ENCODE assay signal across 21 cellular contexts in genomic region chr5:121500262-121500792, GRCh38.
"Had no signal": no experiment of that assay in that cellular context is flagged by ENCODE, and none has a peak within 500 bp of the region (broad histone marks: within the 10 kb centered on the region; RNA-seq: fewer than 3 reads in every experiment).

No MANE protein-coding gene starts in this region.

- H3K9me3 Mint-ChIP-seq: activated naive CD8-positive, alpha-beta T cell treated with anti-CD3 and anti-CD28 coated beads, Interleukin-2, amount 10 ng/mL, durations not matched to agents 7 days and 5 days; activated T-helper 17 cell treated with anti-CD3 and anti-CD28 coated beads, Interleukin-2, amount 50 U/mL, for 72 hours; brain had no signal

- H3K36me3 ChIP-seq: tibial artery had no signal

- H3K36me3 Mint-ChIP-seq: activated CD8-positive, alpha-beta memory T cell treated with anti-CD3 and anti-CD28 coated beads, Interleukin-2, amount 10 ng/mL, durations not matched to agents 7 days and 5 days; activated naive CD8-positive, alpha-beta T cell treated with anti-CD3 and anti-CD28 coated beads, Interleukin-2, amount 10 ng/mL, durations not matched to agents 7 days and 5 days; brain; immature natural killer cell; natural killer cell treated with Interleukin-12 subunit alpha and Interleukin-12 subunit beta and Interleukin-15 and Interleukin-18, amount 100 ng/mL, for 72 hours; T-cell had no signal

- H3K4me3 ChIP-seq: tibial artery had no signal

- H3K27ac ChIP-seq: epithelial cell of prostate, tibial artery had no signal

- H3K27me3 Mint-ChIP-seq: activated CD4-positive, alpha-beta memory T cell treated with anti-CD3 and anti-CD28 coated beads, Interleukin-2, amount 10 ng/mL, durations not matched to agents 7 days and 5 days; activated CD8-positive, alpha-beta memory T cell treated with anti-CD3 and anti-CD28 coated beads, Interleukin-2, amount 10 ng/mL, durations not matched to agents 7 days and 5 days; activated naive CD8-positive, alpha-beta T cell treated with anti-CD3 and anti-CD28 coated beads, Interleukin-2, amount 10 ng/mL, durations not matched to agents 7 days and 5 days; activated T-helper 17 cell treated with anti-CD3 and anti-CD28 coated beads, Interleukin-2, amount 50 U/mL, for 72 hours; brain; effector memory CD8-positive, alpha-beta T cell; natural killer cell treated with Interleukin-12 subunit alpha and Interleukin-12 subunit beta and Interleukin-15 and Interleukin-18, amount 100 ng/mL, for 72 hours; T-cell had no signal

- H3K4me3 Mint-ChIP-seq: activated CD4-positive, alpha-beta memory T cell treated with anti-CD3 and anti-CD28 coated beads, Interleukin-2, amount 10 ng/mL, durations not matched to agents 7 days and 5 days; activated CD8-positive, alpha-beta memory T cell treated with anti-CD3 and anti-CD28 coated beads, Interleukin-2, amount 10 ng/mL, durations not matched to agents 7 days and 5 days; activated naive CD8-positive, alpha-beta T cell treated with anti-CD3 and anti-CD28 coated beads, Interleukin-2, amount 10 ng/mL, durations not matched to agents 7 days and 5 days; activated T-helper 17 cell treated with anti-CD3 and anti-CD28 coated beads, Interleukin-2, amount 50 U/mL, for 72 hours; brain; effector memory CD8-positive, alpha-beta T cell; immature natural killer cell; natural killer cell treated with Interleukin-12 subunit alpha and Interleukin-12 subunit beta and Interleukin-15 and Interleukin-18, amount 100 ng/mL, for 72 hours; T-cell had no signal

- H3K4me1 Mint-ChIP-seq: activated CD4-positive, alpha-beta memory T cell treated with anti-CD3 and anti-CD28 coated beads, Interleukin-2, amount 10 ng/mL, durations not matched to agents 7 days and 5 days; activated CD8-positive, alpha-beta memory T cell treated with anti-CD3 and anti-CD28 coated beads, Interleukin-2, amount 10 ng/mL, durations not matched to agents 7 days and 5 days; activated naive CD8-positive, alpha-beta T cell treated with anti-CD3 and anti-CD28 coated beads, Interleukin-2, amount 10 ng/mL, durations not matched to agents 7 days and 5 days; activated T-helper 17 cell treated with anti-CD3 and anti-CD28 coated beads, Interleukin-2, amount 50 U/mL, for 72 hours; immature natural killer cell; T-cell had no signal

- H3K9me3 ChIP-seq: tibial artery had no signal

- ATAC-seq: activated CD8-positive, alpha-beta memory T cell treated with anti-CD3 and anti-CD28 coated beads, Interleukin-2, amount 10 ng/mL, durations not matched to agents 7 days and 5 days; activated T-helper 17 cell treated with anti-CD3 and anti-CD28 coated beads, Interleukin-2, amount 50 U/mL, for 72 hours; effector memory CD8-positive, alpha-beta T cell; left cardiac atrium; natural killer cell treated with Interleukin-12 subunit alpha and Interleukin-12 subunit beta and Interleukin-15 and Interleukin-18, amount 100 ng/mL, for 72 hours; T-cell had no signal

- H3K27ac Mint-ChIP-seq: activated CD4-positive, alpha-beta memory T cell treated with anti-CD3 and anti-CD28 coated beads, Interleukin-2, amount 10 ng/mL, durations not matched to agents 7 days and 5 days; activated CD8-positive, alpha-beta memory T cell treated with anti-CD3 and anti-CD28 coated beads, Interleukin-2, amount 10 ng/mL, durations not matched to agents 7 days and 5 days; activated naive CD8-positive, alpha-beta T cell treated with anti-CD3 and anti-CD28 coated beads, Interleukin-2, amount 10 ng/mL, durations not matched to agents 7 days and 5 days; activated T-helper 17 cell treated with anti-CD3 and anti-CD28 coated beads, Interleukin-2, amount 50 U/mL, for 72 hours; brain; effector memory CD8-positive, alpha-beta T cell; immature natural killer cell; natural killer cell treated with Interleukin-12 subunit alpha and Interleukin-12 subunit beta and Interleukin-15 and Interleukin-18, amount 100 ng/mL, for 72 hours; T-cell had no signal

- DNase-seq: activated CD4-positive, alpha-beta memory T cell treated with anti-CD3 and anti-CD28 coated beads, Interleukin-2, amount 10 ng/mL, durations not matched to agents 7 days and 5 days; activated CD4-positive, alpha-beta T cell treated with anti-CD3 and anti-CD28 coated beads for 48 hours; activated CD4-positive, CD25-positive, alpha-beta regulatory T cell; activated CD8-positive, alpha-beta memory T cell treated with anti-CD3 and anti-CD28 coated beads, Interleukin-2, amount 10 ng/mL, durations not matched to agents 7 days and 5 days; activated naive CD4-positive, alpha-beta T cell; activated naive CD8-positive, alpha-beta T cell treated with anti-CD3 and anti-CD28 coated beads, Interleukin-2, amount 10 ng/mL, durations not matched to agents 7 days and 5 days; caudate nucleus; effector memory CD8-positive, alpha-beta T cell; foreskin melanocyte; immature natural killer cell; left cardiac atrium; stimulated activated CD4-positive, alpha-beta T cell treated with anti-CD3 and anti-CD28 coated beads, Interleukin-12 subunit alpha, Interleukin-12 subunit beta, amount 100 ng/mL, for 4 hours; stimulated activated CD4-positive, alpha-beta T cell treated with anti-CD3 and anti-CD28 coated beads, Interleukin-1b, Interleukin-23, amount 100 ng/mL, for 48 hours; stimulated activated CD8-positive, alpha-beta memory T cell treated with anti-CD3 and anti-CD28 coated beads, Interleukin-4, amount 100 ng/mL, for 48 hours; stimulated activated naive CD4-positive, alpha-beta T cell treated with Interleukin-2 at 50 U/mL for 16 hours; T-cell; tibial artery had no signal

- H3K27me3 ChIP-seq: tibial artery had no signal
